Comparison of ENCODE assay signal across 8 cellular contexts in genomic region chr5:131633830-131634229, GRCh38. TPM values are rescaled to one million over a fixed set of nuclear protein-coding genes. Genes with fewer than 3 reads are reported as not detected.
DNase-seq lines count a peak whose midpoint lies in the region; ATAC-seq and TF ChIP-seq lines count a peak whose summit lies in the region.

No MANE protein-coding gene starts in this region.

- intact Hi-C loops in CD14-positive monocyte (cut with micrococcal nuclease): loop anchor here in 1 of 2 donors (2.0 kb wide), 1 partner anchor 163 kb away; the partner anchor contains the start of gene FNIP1

- H3K27ac Mint-ChIP-seq in CD14-positive monocyte: peak overlapping the region; percentile 99 to 100 (median 99)

- H3K36me3 Mint-ChIP-seq in CD14-positive monocyte: peaks cover 4 to 6% of the 10 kb centered on the region in 2 donors

- TF ChIP-seq CTCF in CD14-positive monocyte (IDR thresholded peaks at IDR 0.05) (no peak), MM.1S (IDR thresholded peaks at IDR 0.05; ENCODE audit: low read length) (no peak), coronary artery (IDR thresholded peaks at IDR 0.05) (no peak), neural cell (IDR thresholded peaks at IDR 0.05; ENCODE audit: poor library complexity, severe bottlenecking) (no peak)

- H3K9ac ChIP-seq in MM.1S (ENCODE audit: low read length) (peak overlapping the region; percentile 78), neural cell (ENCODE audit: low read length) (peak overlapping the region; percentile 91)

- H3K36me3 ChIP-seq in MM.1S (replicated peaks; ENCODE audit: insufficient read depth, low read length) (no peaks in the 10 kb centered on the region), neural cell (ENCODE audit: insufficient read depth, low read length) (no peaks in the 10 kb centered on the region)

- peak overlapping the region; percentile 66 for H3K4me2 ChIP-seq in MM.1S (ENCODE audit: low read depth, low read length)
- peak overlapping the region; percentile 53 for H3K4me2 ChIP-seq in neural cell (ENCODE audit: low read length)

- H3K9me2 ChIP-seq in MM.1S (replicated peaks; ENCODE audit: insufficient read depth, low read length) (no peaks in the 10 kb centered on the region), neural cell (ENCODE audit: insufficient read depth, low read length) (no peaks in the 10 kb centered on the region)

- H3F3A ChIP-seq in MM.1S (ENCODE audit: insufficient read depth, low read length) (peaks cover 19% of the 10 kb centered on the region), neural cell (ENCODE audit: insufficient read depth, low read length, poor library complexity, severe bottlenecking) (peaks cover 8% of the 10 kb centered on the region)

- no peak for TF ChIP-seq EP300 in neural cell (conservative IDR thresholded peaks at IDR 0.05; ENCODE audit: poor library complexity, severe bottlenecking)

- H3K27me3 Mint-ChIP-seq in CD14-positive monocyte (ENCODE audit: low read depth in 3 of 3): no peaks in the 10 kb centered on the region

- H3K4me3 Mint-ChIP-seq in CD14-positive monocyte: peak overlapping the region; percentile 91 to 97

- H3K27me3 ChIP-seq in MM.1S (replicated peaks; ENCODE audit: insufficient read depth, low read length) (no peaks in the 10 kb centered on the region), neural cell (ENCODE audit: insufficient read depth, low read depth, low read length) (no peaks in the 10 kb centered on the region)

- peaks cover 21% of the 10 kb centered on the region for H3K4me1 Mint-ChIP-seq in CD14-positive monocyte

- TF ChIP-seq RAD21 in neural cell (conservative IDR thresholded peaks at IDR 0.05): no peak

- H2AFZ ChIP-seq in MM.1S (ENCODE audit: low read length): no peak overlapping the region
- no peak overlapping the region for H2AFZ ChIP-seq in neural cell (ENCODE audit: low read depth, low read length)

- H3K4me3 ChIP-seq in MM.1S (ENCODE audit: low read length) (peak overlapping the region; percentile 68), coronary artery (peak overlapping the region; percentile 97), neural cell (ENCODE audit: low read length) (peak overlapping the region; percentile 82)

- 0 out of 2 replicates have a peak, but pooled peaks cover 3% of the 10 kb centered on the region for H4K20me1 ChIP-seq in MM.1S (ENCODE audit: insufficient read depth, low read length)
- H4K20me1 ChIP-seq in neural cell (ENCODE audit: insufficient read depth): no peaks in the 10 kb centered on the region

- no peak for ATAC-seq in HG02885 (IDR thresholded peaks at IDR 0.05; ENCODE audit: poor library complexity, unreplicated experiment)
- no peak for ATAC-seq in HG02798 (IDR thresholded peaks at IDR 0.05; ENCODE audit: poor library complexity, unreplicated experiment)

- H3K27ac ChIP-seq in MM.1S (ENCODE audit: low read length) (peak overlapping the region; percentile 96; the same call in 1 of the 2 replicates), coronary artery (peak overlapping the region; percentile 94), neural cell (ENCODE audit: low read length) (no peak overlapping the region)

- peaks cover 15% of the 10 kb centered on the region for H3K4me1 ChIP-seq in MM.1S (ENCODE audit: low read length)

- no peak for DNase-seq in CD14-positive monocyte (ENCODE audit: low spot score)
- DNase-seq in MM.1S: peak; percentile 25
- no peak for DNase-seq in coronary artery (ENCODE audit: low spot score)
- DNase-seq in stimulated activated CD4-positive, alpha-beta T cell treated with anti-CD3 and anti-CD28 coated beads, Interleukin-4, amount 100 ng/mL, for 4 hours: no peak
- DNase-seq in NCI-H748 (lab: John Stamatoyannopoulos, UW; ENCODE audit: unreplicated experiment): no peak

- no peaks in the 10 kb centered on the region for H3K9me3 Mint-ChIP-seq in CD14-positive monocyte

- H3K79me2 ChIP-seq in MM.1S (ENCODE audit: low read length) (peaks cover 61% of the 10 kb centered on the region), neural cell (replicated peaks; ENCODE audit: insufficient read depth, low read length) (peaks cover 35% of the 10 kb centered on the region)

- no peaks in the 10 kb centered on the region for H3K9me3 ChIP-seq in MM.1S (replicated peaks; ENCODE audit: insufficient read depth, low read length)
- H3K9me3 ChIP-seq in neural cell (ENCODE audit: low read length): no peaks in the 10 kb centered on the region

TF ChIP-seq in neural cell, 6 proteins besides CTCF, POLR2A, EP300 and RAD21:
- TF ChIP-seq EZH2 (IDR thresholded peaks at IDR 0.05; ENCODE audit: borderline replicate concordance, insufficient read depth, low read length, poor library complexity, severe bottlenecking): no peak
- TF ChIP-seq TAF1 (IDR thresholded peaks at IDR 0.05; ENCODE audit: low read depth): no peak
- TF ChIP-seq MXI1 (conservative IDR thresholded peaks at IDR 0.05; ENCODE audit: poor library complexity, severe bottlenecking): no peak
- no peak for TF ChIP-seq SMC3 (conservative IDR thresholded peaks at IDR 0.05; ENCODE audit: poor library complexity)
- no peak for TF ChIP-seq REST (IDR thresholded peaks at IDR 0.05; ENCODE audit: borderline replicate concordance)
- no peak for TF ChIP-seq POLR2AphosphoS5 (IDR thresholded peaks at IDR 0.05)
TF ChIP-seq in neural cell: peak in this region for 0.

RNA-seq across cellular contexts. Expression of gene RAPGEF6, which starts 1.2 kb away (rescaled TPM):
- polyA plus RNA-seq in CD14-positive monocyte (1 to 10 TPM; 2.9 to 4.8 TPM), neural cell (121 and 125 TPM in 2 replicates)
- 270 and 365 TPM in 2 replicates for polyA minus RNA-seq in neural cell

Comparison
In these comparisons a context has a peak if more than half of its experiments do, and no peak if none do; other contexts are left out.
1. RNA of gene RAPGEF6, which starts 1.2 kb away (polyA plus RNA-seq): 121 to 125 TPM in neural cell; 2.9 to 4.8 TPM in CD14-positive monocyte; every median in the first group is over 10 times any median in the second.
2. Peak in every context shown above with its lines, with median percentiles within 50 percentile points of each other: H3K4me3 ChIP-seq.